ENCODE assay signal across 13 cellular contexts in the genomic region with DNA sequence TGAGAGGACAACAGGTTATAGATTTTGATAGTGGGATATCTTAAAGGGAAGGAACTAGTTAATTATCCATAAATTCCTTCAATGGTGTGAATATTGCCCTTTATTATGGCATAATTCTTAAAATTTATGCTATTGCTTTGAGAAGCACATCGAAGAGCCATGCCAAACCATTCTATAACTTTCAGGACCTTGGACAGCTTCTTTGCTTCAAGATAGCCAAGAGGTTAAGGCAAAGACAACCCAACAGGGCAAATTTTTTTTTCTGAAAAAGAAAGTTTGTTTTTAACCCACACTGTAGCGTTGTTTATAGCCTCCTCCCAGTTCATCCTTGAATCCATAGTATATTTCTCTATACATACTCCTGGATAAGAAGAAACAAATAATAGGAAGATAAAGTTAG.
DNase-seq lines count a peak whose midpoint lies in the region; ATAC-seq and TF ChIP-seq lines count a peak whose summit lies in the region.
"Had no signal": no experiment of that assay in that cellular context is flagged by ENCODE, and none has a peak within 500 bp of the region (broad histone marks: within the 10 kb centered on the region; RNA-seq: fewer than 3 reads in every experiment).

No MANE protein-coding gene starts in this region.

- DNase-seq in ELR (ENCODE audit: low read depth) (peak; percentile 9), LoVo (ENCODE audit: low spot score) (peak; percentile 22), WTC11 (ENCODE audit: low spot score) (no peak), iPS-NIHi11 (ENCODE audit: low spot score) (peak; percentile 53), DMS79 treated with DMSO at 0.1 percent for 48 hours (lab: John Stamatoyannopoulos, UW) (no peak)
- DNase-seq in activated naive CD4-positive, alpha-beta T cell treated with anti-CD3 and anti-CD28 coated beads, Interleukin-2, amount 10 ng/mL, durations not matched to agents 7 days and 5 days = no peak
- DNase-seq: activated CD4-positive, alpha-beta T cell treated with anti-CD3 and anti-CD28 coated beads, Interleukin-2, amount 50 U/mL, for 1 hour; activated gamma-delta T cell; NCI-H226 had no signal

- H3K4me1 Mint-ChIP-seq in WTC11 = no peaks in the 10 kb centered on the region
- no peaks in the 10 kb centered on the region for H3K4me1 Mint-ChIP-seq in activated naive CD4-positive, alpha-beta T cell treated with anti-CD3 and anti-CD28 coated beads, Interleukin-2, amount 10 ng/mL, durations not matched to agents 7 days and 5 days
- H3K4me1 Mint-ChIP-seq: CD14-positive monocyte had no signal

- no peaks in the 10 kb centered on the region for H3K36me3 Mint-ChIP-seq in WTC11
- no peaks in the 10 kb centered on the region for H3K36me3 Mint-ChIP-seq in activated naive CD4-positive, alpha-beta T cell treated with anti-CD3 and anti-CD28 coated beads, Interleukin-2, amount 10 ng/mL, durations not matched to agents 7 days and 5 days
- H3K36me3 Mint-ChIP-seq: CD14-positive monocyte had no signal

- TF ChIP-seq CTCF in WTC11 (IDR thresholded peaks at IDR 0.05) = no peak

- H3K27me3 Mint-ChIP-seq in WTC11 (ENCODE audit: low read depth) = no peaks in the 10 kb centered on the region
- H3K27me3 Mint-ChIP-seq in activated naive CD4-positive, alpha-beta T cell treated with anti-CD3 and anti-CD28 coated beads, Interleukin-2, amount 10 ng/mL, durations not matched to agents 7 days and 5 days = no peaks in the 10 kb centered on the region

- ATAC-seq in WTC11 = peak; percentile 57
- ATAC-seq in GM18505 (IDR thresholded peaks at IDR 0.05; ENCODE audit: unreplicated experiment) = no peak
- ATAC-seq in GM18868 (IDR thresholded peaks at IDR 0.05; ENCODE audit: unreplicated experiment) = no peak
- ATAC-seq: left lobe of liver had no signal

- H3K27ac Mint-ChIP-seq in WTC11 = no peak overlapping the region
- H3K27ac Mint-ChIP-seq in activated naive CD4-positive, alpha-beta T cell treated with anti-CD3 and anti-CD28 coated beads, Interleukin-2, amount 10 ng/mL, durations not matched to agents 7 days and 5 days = no peak overlapping the region
- H3K27ac Mint-ChIP-seq: CD14-positive monocyte had no signal

- no peak overlapping the region for H3K4me3 Mint-ChIP-seq in WTC11
- no peak overlapping the region for H3K4me3 Mint-ChIP-seq in activated naive CD4-positive, alpha-beta T cell treated with anti-CD3 and anti-CD28 coated beads, Interleukin-2, amount 10 ng/mL, durations not matched to agents 7 days and 5 days
- H3K4me3 Mint-ChIP-seq: CD14-positive monocyte had no signal

- peaks cover 6% of the 10 kb centered on the region for H3K9me3 Mint-ChIP-seq in WTC11
- peaks cover 9% of the 10 kb centered on the region for H3K9me3 Mint-ChIP-seq in activated naive CD4-positive, alpha-beta T cell treated with anti-CD3 and anti-CD28 coated beads, Interleukin-2, amount 10 ng/mL, durations not matched to agents 7 days and 5 days

- TF ChIP-seq POLR2A in GM18505 (IDR thresholded peaks at IDR 0.05; ENCODE audit: borderline replicate concordance, extremely low read depth, insufficient read depth, insufficient read length) = no peak

- CTCF ChIA-PET in WTC11 (lab: Charles Lee) = no interaction called here
- CTCF ChIA-PET in activated naive CD4-positive, alpha-beta T cell treated with anti-CD3 and anti-CD28 coated beads, Interleukin-2, amount 10 ng/mL, durations not matched to agents 7 days and 5 days (lab: Charles Lee) = no interaction called here

- POLR2A ChIA-PET in WTC11 (lab: Charles Lee) = no interaction called here

TF ChIP-seq in WTC11, 78 proteins besides CTCF, POLR2A, EP300 and RAD21:
- TF ChIP-seq ZBTB21 (CRISPR knock-in tag; IDR thresholded peaks at IDR 0.05; ENCODE audit: borderline replicate concordance) (no peak), ATF1 (CRISPR knock-in tag; IDR thresholded peaks at IDR 0.05) (no peak), ZNF138 (CRISPR knock-in tag; conservative IDR thresholded peaks at IDR 0.05) (no peak), FOXP1 (CRISPR knock-in tag; IDR thresholded peaks at IDR 0.05; ENCODE audit: borderline replicate concordance) (no peak), NR2C2 (CRISPR knock-in tag; IDR thresholded peaks at IDR 0.05) (no peak), GRHL2 (CRISPR knock-in tag; IDR thresholded peaks at IDR 0.05; ENCODE audit: insufficient replicate concordance, severe bottlenecking) (no peak)
- TF ChIP-seq, protein P1, sequence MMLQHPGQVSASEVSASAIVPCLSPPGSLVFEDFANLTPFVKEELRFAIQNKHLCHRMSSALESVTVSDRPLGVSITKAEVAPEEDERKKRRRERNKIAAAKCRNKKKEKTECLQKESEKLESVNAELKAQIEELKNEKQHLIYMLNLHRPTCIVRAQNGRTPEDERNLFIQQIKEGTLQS (CRISPR knock-in tag; conservative IDR thresholded peaks at IDR 0.05) = no peak
- TF ChIP-seq, protein P2, sequence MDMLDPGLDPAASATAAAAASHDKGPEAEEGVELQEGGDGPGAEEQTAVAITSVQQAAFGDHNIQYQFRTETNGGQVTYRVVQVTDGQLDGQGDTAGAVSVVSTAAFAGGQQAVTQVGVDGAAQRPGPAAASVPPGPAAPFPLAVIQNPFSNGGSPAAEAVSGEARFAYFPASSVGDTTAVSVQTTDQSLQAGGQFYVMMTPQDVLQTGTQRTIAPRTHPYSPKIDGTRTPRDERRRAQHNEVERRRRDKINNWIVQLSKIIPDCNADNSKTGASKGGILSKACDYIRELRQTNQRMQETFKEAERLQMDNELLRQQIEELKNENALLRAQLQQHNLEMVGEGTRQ (CRISPR knock-in tag; IDR thresholded peaks at IDR 0.05) = no peak

Comparison
In these comparisons a context has a peak if more than half of its experiments do, and no peak if none do; other contexts are left out.
1. DNase-seq: peak in ELR (single experiment), LoVo (single experiment) and iPS-NIHi11 (single experiment); none in WTC11 (single experiment), DMS79 treated with DMSO at 0.1 percent for 48 hours (single experiment) and activated naive CD4-positive, alpha-beta T cell treated with anti-CD3 and anti-CD28 coated beads, Interleukin-2, amount 10 ng/mL, durations not matched to agents 7 days and 5 days (single experiment).